ENCODE assay signal across 9 cellular contexts in genomic region chr1:61318319-61319125, GRCh38.
DNase-seq lines count a peak whose midpoint lies in the region; ATAC-seq and TF ChIP-seq lines count a peak whose summit lies in the region.
"Had no signal": no experiment of that assay in that cellular context is flagged by ENCODE, and none has a peak within 500 bp of the region (broad histone marks: within the 10 kb centered on the region; RNA-seq: fewer than 3 reads in every experiment).

No MANE protein-coding gene starts in this region.

- TF ChIP-seq CTCF in choroid plexus epithelial cell (conservative IDR thresholded peaks at IDR 0.05; ENCODE audit: low read depth, low read length) = no peak
- TF ChIP-seq CTCF in omental fat pad (IDR thresholded peaks at IDR 0.05) = no peak
- no peak for TF ChIP-seq CTCF in Calu3 (IDR thresholded peaks at IDR 0.05; ENCODE audit: unreplicated experiment)

- CTCF ChIA-PET in Calu3 (lab: Charles Lee) = no interaction called here

- H3K4me3 Mint-ChIP-seq in Calu3 (ENCODE audit: low read depth, unreplicated experiment) = no peak overlapping the region
- H3K4me3 Mint-ChIP-seq: T-cell had no signal

- no peaks in the 10 kb centered on the region for H3K9me3 Mint-ChIP-seq in Calu3 (ENCODE audit: low read depth, unreplicated experiment)
- H3K9me3 Mint-ChIP-seq: T-cell had no signal

- intact Hi-C loops in Calu3 (cut with micrococcal nuclease; ENCODE audit: unreplicated experiment) = no loop called here

- no peak overlapping the region for H3K27ac Mint-ChIP-seq in Calu3 (ENCODE audit: unreplicated experiment)
- H3K27ac Mint-ChIP-seq: T-cell had no signal

- ATAC-seq in GM18498 (IDR thresholded peaks at IDR 0.05; ENCODE audit: unreplicated experiment) (peak; percentile 99), GM21515 (IDR thresholded peaks at IDR 0.05; ENCODE audit: unreplicated experiment) (peak; percentile 97), HG03575 (IDR thresholded peaks at IDR 0.05; ENCODE audit: extremely low read depth, insufficient number of reproducible peaks, low FRiP score, unreplicated experiment) (peak; percentile 99), omental fat pad (ENCODE audit: low FRiP score) (peak; percentile 86)

- DNase-seq in choroid plexus epithelial cell (ENCODE audit: low read depth) = peak; percentile 81
- DNase-seq in omental fat pad (ENCODE audit: low spot score) = no peak
- no peak for DNase-seq in Calu3
- no peak for DNase-seq in SW 1271 (lab: John Stamatoyannopoulos, UW)
- DNase-seq in NCI-H1694 treated with DMSO at 0.1 percent for 48 hours (lab: John Stamatoyannopoulos, UW) = no peak
- DNase-seq: T-cell had no signal

- H3K4me1 Mint-ChIP-seq in Calu3 (ENCODE audit: low read depth, unreplicated experiment) = peaks cover 33% of the 10 kb centered on the region

- H3K4me3 ChIP-seq in choroid plexus epithelial cell (ENCODE audit: low read depth, low read length) = peak overlapping the region; percentile 4

- no peaks in the 10 kb centered on the region for H3K36me3 Mint-ChIP-seq in Calu3 (ENCODE audit: insufficient read depth, unreplicated experiment)
- H3K36me3 Mint-ChIP-seq: T-cell had no signal

- H3K27me3 Mint-ChIP-seq in Calu3 (ENCODE audit: unreplicated experiment) = no peaks in the 10 kb centered on the region
- H3K27me3 Mint-ChIP-seq: T-cell had no signal

- BruUV-seq in Calu3 (replicated peaks; lab: Mats Ljungman, UMichigan) = no TSS peak
